ENCODE assay signal across 15 cellular contexts in the genomic region with DNA sequence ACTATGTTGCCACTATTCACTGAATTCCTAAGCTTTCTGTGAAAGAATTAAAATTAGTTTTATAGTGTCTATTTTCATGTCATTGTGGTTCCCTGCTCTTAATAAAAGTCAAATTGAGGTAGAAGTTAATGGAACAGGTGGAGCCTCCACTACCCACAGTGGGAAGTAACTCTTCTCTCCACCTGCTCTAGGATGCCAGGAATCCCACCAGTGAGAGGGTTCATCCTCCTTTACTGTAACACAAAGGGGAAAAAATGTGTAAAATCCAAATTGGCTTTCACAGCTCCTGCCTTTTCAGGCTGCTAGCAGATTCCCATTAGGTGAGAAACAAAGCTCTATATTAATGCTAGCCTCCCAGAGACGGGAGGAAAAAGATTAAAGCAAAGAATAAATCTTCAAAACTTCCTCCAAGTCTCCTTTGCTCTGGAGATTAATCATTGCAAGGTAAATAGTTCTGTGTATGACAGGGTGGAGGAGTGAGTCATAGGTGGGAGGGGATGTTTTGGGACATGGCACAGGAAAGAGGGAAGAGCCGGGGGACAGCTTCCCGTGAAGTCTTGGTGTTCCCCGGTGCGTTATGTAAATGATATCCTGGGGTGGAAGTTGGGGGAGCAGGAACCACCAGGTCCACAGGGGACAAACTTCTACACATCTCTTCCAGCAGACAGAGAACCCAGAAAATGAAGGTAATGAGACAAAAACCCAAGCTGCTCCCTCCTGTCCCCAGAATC. TPM values are rescaled to one million over a fixed set of nuclear protein-coding genes. Genes with fewer than 3 reads are reported as not detected.
DNase-seq lines count a peak whose midpoint lies in the region; ATAC-seq and TF ChIP-seq lines count a peak whose summit lies in the region.
"Not testable (repeated sequence)": the region's sequence is repeated elsewhere in the genome, so short reads cannot be mapped to it uniquely, and the experiment has no call there.
"Had no signal": no experiment of that assay in that cellular context is flagged by ENCODE, and none has a peak within 500 bp of the region (broad histone marks: within the 10 kb centered on the region; RNA-seq: fewer than 3 reads in every experiment).

No MANE protein-coding gene starts in this region.

- H3K9ac ChIP-seq in colonic mucosa (ENCODE audit: low read depth in 2 of 2, low read length in 2 of 2) = peak overlapping the region in 1 of 2 donors; percentile 55

- not testable (repeated sequence) for H3K9me3 ChIP-seq in colonic mucosa, right lobe of liver, psoas muscle

- H3K4me1 ChIP-seq in colonic mucosa, right lobe of liver, psoas muscle: not testable (repeated sequence)
- peaks cover 19% of the 10 kb centered on the region for H3K4me1 ChIP-seq in foreskin keratinocyte

- H3K27ac ChIP-seq in colonic mucosa = peak overlapping the region; percentile 55
- not testable (repeated sequence) for H3K27ac ChIP-seq in foreskin keratinocyte, right lobe of liver, psoas muscle

- H3K27me3 ChIP-seq in colonic mucosa; foreskin keratinocyte; right lobe of liver; psoas muscle (ENCODE audit: insufficient read depth in 3 of 3, low read length in 2 of 3): not testable (repeated sequence)

- WGBS in right lobe of liver (ENCODE audit: insufficient coverage, low coverage, low lambda C conversion rate, missing lambda C conversion rate) = 44% methylated on average over 2 of the region's 5 CpGs
- 44 to 71% (median 49%) methylated on average over 5 of the region's 5 CpGs for WGBS in psoas muscle, 3 donors

- TF ChIP-seq POLR2A in right lobe of liver (IDR thresholded peaks at IDR 0.05) = not testable (repeated sequence)

- H3K4me3 ChIP-seq in colonic mucosa, right lobe of liver, psoas muscle: not testable (repeated sequence)

- intact Hi-C loops in colonic mucosa (cut with DNase I); right lobe of liver (cut with DNase I); psoas muscle (cut with DNase I): not testable (repeated sequence)

- TF ChIP-seq CTCF in colonic mucosa (IDR thresholded peaks at IDR 0.05); foreskin keratinocyte (conservative IDR thresholded peaks at IDR 0.05); right lobe of liver (IDR thresholded peaks at IDR 0.05); psoas muscle (IDR thresholded peaks at IDR 0.05): not testable (repeated sequence)

- in situ Hi-C loops in Caki2 (cut with HindIII; ENCODE audit: low pct_unique_long_range_greater_than_20kb, low sequenced_read_pairs) = not testable (repeated sequence)

- DNase-seq in Caki2 (ENCODE audit: low read depth) (peak; percentile 33), M059J (ENCODE audit: low read depth) (peak; percentile 59), SW480 (ENCODE audit: low spot score) (peak; percentile 53), colonic mucosa (peak; percentile 67), foreskin keratinocyte (peak in 1 of 2 donors; percentile 43), ureter (ENCODE audit: low spot score) (peak; percentile 60)
- DNase-seq in right lobe of liver, psoas muscle: not testable (repeated sequence)

- H3K36me3 ChIP-seq in colonic mucosa; right lobe of liver; psoas muscle (ENCODE audit: insufficient read depth in 1 of 2, low read depth in 1 of 2): not testable (repeated sequence)

- ATAC-seq in foreskin keratinocyte = peak; percentile 84
- peak in 3 of 4 donors; percentile 47 to 93 (median 63) for ATAC-seq in right lobe of liver
- ATAC-seq in psoas muscle = peak; percentile 68 to 84 (median 81)

RNA-seq across cellular contexts. Expression of gene CYP3A7, which starts 16.5 kb away (rescaled TPM):
- total RNA-seq in Caki2 (2014; rRNA removed; shearing (Covaris generic); ENCODE audit: low replicate concordance) = not detected in 2 replicates
- not detected in 2 replicates for total RNA-seq in M059J (2014; rRNA removed; shearing (Covaris generic))
- total RNA-seq in colonic mucosa = not detected
- total RNA-seq in foreskin keratinocyte = not detected in 2 replicates
- not detected in 2 replicates for polyA plus RNA-seq in foreskin keratinocyte
- total RNA-seq in right lobe of liver = 100 to 1,000 TPM in 4 of 6 experiments, 10 to 100 TPM in 2; 19.8 to 623 (median 340) TPM
- not detected for total RNA-seq in psoas muscle
- not detected for polyA plus RNA-seq in psoas muscle
- total RNA-seq in ureter = 0.75 TPM
- total RNA-seq: activated T-helper 1 cell treated with anti-CD3 and anti-CD28 coated beads, Interleukin-12 subunit alpha, Interleukin-12 subunit beta, Interleukin-2, Interleukin-4 antibody, amounts not matched to agents 30 ng/mL and 10 ng/mL and 1 ng/mL, durations not matched to agents 14 hours and 24 hours and 36 hours; cardiac septum; dermis blood vessel endothelial cell; frontal cortex; naive thymus-derived CD8-positive, alpha-beta T cell; occipital lobe had no signal
- polyA plus RNA-seq: BJ; naive thymus-derived CD8-positive, alpha-beta T cell had no signal

RNA-seq across cellular contexts. Expression of gene CYP3A4, which starts 32.5 kb away (rescaled TPM):
- total RNA-seq in Caki2 (2014; rRNA removed; shearing (Covaris generic); ENCODE audit: low replicate concordance) = not detected in 2 replicates
- 0.05 TPM in 1 of 2 replicates, not detected in the other for total RNA-seq in M059J (2014; rRNA removed; shearing (Covaris generic))
- total RNA-seq in colonic mucosa = 1 to 10 TPM in 1 of 2 donors, under 1 TPM in 1; 0.67 to 1.4 TPM
- total RNA-seq in foreskin keratinocyte = not detected in 2 replicates
- not detected in 2 replicates for polyA plus RNA-seq in foreskin keratinocyte
- over 10,000 TPM in 1 of 6 experiments, 1,000 to 10,000 TPM in 2, 100 to 1,000 TPM in 3; 443 to 12,747 (median 1,120) TPM for total RNA-seq in right lobe of liver
- 1 to 10 TPM in 2 of 4 donors, under 1 TPM in 1, not detected in 1; 0.34 to 4.2 (median 3.2) TPM for total RNA-seq in psoas muscle
- polyA plus RNA-seq in psoas muscle = under 1 TPM; 0.08 to 0.26 (median 0.10) TPM
- not detected for total RNA-seq in ureter
- total RNA-seq: activated T-helper 1 cell treated with anti-CD3 and anti-CD28 coated beads, Interleukin-12 subunit alpha, Interleukin-12 subunit beta, Interleukin-2, Interleukin-4 antibody, amounts not matched to agents 30 ng/mL and 10 ng/mL and 1 ng/mL, durations not matched to agents 14 hours and 24 hours and 36 hours; cardiac septum; dermis blood vessel endothelial cell; frontal cortex; naive thymus-derived CD8-positive, alpha-beta T cell; occipital lobe had no signal
- polyA plus RNA-seq: BJ had no signal

Comparison
In these comparisons a context has a peak if more than half of its experiments do, and no peak if none do; other contexts are left out.
1. RNA of gene CYP3A7, which starts 16.5 kb away (total RNA-seq): 19.8 to 623 TPM in right lobe of liver; 0.75 TPM in ureter (single experiment), not detected in colonic mucosa, not detected in foreskin keratinocyte, not detected in Caki2, not detected in M059J and not detected in psoas muscle; every median in the first group is over 10 times any median in the second.
2. RNA of gene CYP3A4, which starts 32.5 kb away (total RNA-seq): 443 to 12,747 TPM in right lobe of liver; 0.34 to 4.2 TPM in psoas muscle, 0.67 to 1.4 TPM in colonic mucosa, not detected in ureter (single experiment), 0.05 TPM in M059J, not detected in Caki2 and not detected in foreskin keratinocyte; every median in the first group is over 10 times any median in the second.
3. Peak in every context shown above with its lines, with median percentiles within 50 percentile points of each other: ATAC-seq.